In genomic region chr2:161104054-161104553, GRCh38 we compare ENCODE assay signal across 11 cellular contexts. TPM values are rescaled to one million over a fixed set of nuclear protein-coding genes. Genes with fewer than 3 reads are reported as not detected.
DNase-seq lines count a peak whose midpoint lies in the region; ATAC-seq and TF ChIP-seq lines count a peak whose summit lies in the region.
"Had no signal": no experiment of that assay in that cellular context is flagged by ENCODE, and none has a peak within 500 bp of the region (broad histone marks: within the 10 kb centered on the region; RNA-seq: fewer than 3 reads in every experiment).

No MANE protein-coding gene starts in this region.

- no peak overlapping the region for H3K4me2 ChIP-seq in SK-N-SH
- H3K4me2 ChIP-seq: hepatocyte had no signal

- 54% methylated on average over 5 of the region's 5 CpGs for WGBS in SK-N-SH (ENCODE audit: low lambda C conversion rate)

- DNase-seq in DMS53 (lab: John Stamatoyannopoulos, UW), result peak; percentile 51
- DNase-seq in NAMALWA (ENCODE audit: low spot score), result peak; percentile 75
- no peak for DNase-seq in SK-N-SH
- no peak for DNase-seq in SHP77 (lab: John Stamatoyannopoulos, UW)
- no peak for DNase-seq in NCI-H524 treated with DMSO at 0.1 percent for 48 hours (lab: John Stamatoyannopoulos, UW)
- DNase-seq in NCI-H2227 treated with DMSO at 0.1 percent for 48 hours (lab: John Stamatoyannopoulos, UW), result no peak
- DNase-seq: body of pancreas, stomach had no signal

- no peaks in the 10 kb centered on the region for H3K79me2 ChIP-seq in SK-N-SH (ENCODE audit: insufficient read depth)
- H3K79me2 ChIP-seq: hepatocyte had no signal

- POLR2A ChIA-PET in SK-N-SH (lab: Yijun Ruan, JAX), result no interaction called here

- no peaks in the 10 kb centered on the region for H3K36me3 ChIP-seq in SK-N-SH (replicated peaks in 1 of 2; ENCODE audit: control insufficient read depth in 1 of 2, insufficient read depth in 2 of 2, low read length in 1 of 2)
- H3K36me3 ChIP-seq: stomach had no signal

- CTCF ChIA-PET in SK-N-SH (lab: Yijun Ruan, JAX), result interaction anchor here (1.3 to 1.6 kb wide), 2 partner anchors 13 to 40 kb away, joined by 3 to 4 read pairs; no protein-coding TSS in a partner anchor

- H3K4me1 ChIP-seq in SK-N-SH (ENCODE audit: control insufficient read depth in 1 of 2, insufficient read depth in 2 of 2, low read depth in 1 of 2, low read length in 1 of 2), result peaks cover 0 to 18% of the 10 kb centered on the region in 2 experiments; a peak in 2 of 4 replicates
- H3K4me1 ChIP-seq: body of pancreas, stomach had no signal

- TF ChIP-seq CTCF in SK-N-SH (IDR thresholded peaks at IDR 0.05), result no peak

- no peaks in the 10 kb centered on the region for H3K9me2 ChIP-seq in SK-N-SH

- ATAC-seq in GM18907 (IDR thresholded peaks at IDR 0.05; ENCODE audit: unreplicated experiment) (peak; percentile 94), HG02840 (IDR thresholded peaks at IDR 0.05; ENCODE audit: low FRiP score, unreplicated experiment) (peak; percentile 94)
- ATAC-seq: body of pancreas had no signal

- no peak overlapping the region for H3K27ac ChIP-seq in SK-N-SH (ENCODE audit: low read depth in 2 of 2, low read length in 1 of 2)
- H3K27ac ChIP-seq: body of pancreas, stomach had no signal

- H3K27me3 ChIP-seq in SK-N-SH (ENCODE audit: insufficient read depth), result no peaks in the 10 kb centered on the region
- H3K27me3 ChIP-seq: body of pancreas, hepatocyte, stomach had no signal

- H2AFZ ChIP-seq in SK-N-SH (ENCODE audit: low read depth), result no peak overlapping the region
- H2AFZ ChIP-seq: hepatocyte had no signal

- no peak overlapping the region for H3K4me3 ChIP-seq in SK-N-SH (ENCODE audit: low read depth in 2 of 2, low read length in 1 of 2)
- H3K4me3 ChIP-seq: body of pancreas, hepatocyte, stomach had no signal

- H4K20me1 ChIP-seq in SK-N-SH (ENCODE audit: insufficient read depth), result no peaks in the 10 kb centered on the region

- TF ChIP-seq RAD21 in SK-N-SH (IDR thresholded peaks at IDR 0.05; ENCODE audit: low read length), result no peak

- no peaks in the 10 kb centered on the region for H3F3A ChIP-seq in SK-N-SH (replicated peaks; ENCODE audit: insufficient read depth)

- no peak overlapping the region for H3K9ac ChIP-seq in SK-N-SH

- H3K9me3 ChIP-seq in SK-N-SH, result no peaks in the 10 kb centered on the region
- H3K9me3 ChIP-seq: body of pancreas, stomach had no signal

- no peak for TF ChIP-seq EP300 in SK-N-SH (IDR thresholded peaks at IDR 0.05; ENCODE audit: borderline replicate concordance in 1 of 2, low read depth in 1 of 2, low read length in 1 of 2)

TF ChIP-seq in SK-N-SH, 30 proteins besides CTCF, POLR2A, EP300 and RAD21:
- no peak for TF ChIP-seq ELF1 (IDR thresholded peaks at IDR 0.05)

RNA-seq across cellular contexts. Expression of gene TANK, which starts 56.1 kb away (rescaled TPM):
- 23.4 and 25.7 TPM in 2 replicates for polyA plus RNA-seq in SK-N-SH (2012; rRNA removed)
- 29.8 and 42.8 TPM in 2 replicates for polyA plus RNA-seq in SK-N-SH (2012; cell fraction: cytosol; rRNA removed)
- 18.5 and 36.8 TPM in 2 replicates for polyA plus RNA-seq in SK-N-SH (2012; cell fraction: nucleus; rRNA removed)

Comparison
In these comparisons a context has a peak if more than half of its experiments do, and no peak if none do; other contexts are left out.
1. DNase-seq: peak in DMS53 (single experiment) and NAMALWA (single experiment); none in SK-N-SH (single experiment), SHP77 (0 of 2), NCI-H524 treated with DMSO at 0.1 percent for 48 hours (single experiment) and NCI-H2227 treated with DMSO at 0.1 percent for 48 hours (single experiment).